ENCODE assay signal across 8 cellular contexts in genomic region chr19:38394488-38394887, GRCh38. TPM values are rescaled to one million over a fixed set of nuclear protein-coding genes. Genes with fewer than 3 reads are reported as not detected.
DNase-seq lines count a peak whose midpoint lies in the region; ATAC-seq and TF ChIP-seq lines count a peak whose summit lies in the region.
"Had no signal": no experiment of that assay in that cellular context is flagged by ENCODE, and none has a peak within 500 bp of the region (broad histone marks: within the 10 kb centered on the region; RNA-seq: fewer than 3 reads in every experiment).

No MANE protein-coding gene starts in this region.

- DNase-seq in T-helper 2 cell, result peak in 4 of 5 experiments; percentile 24 to 92 (median 56)
- DNase-seq in activated naive CD4-positive, alpha-beta T cell treated with anti-CD3 and anti-CD28 coated beads for 36 hours, result peak; percentile 82
- no peak for DNase-seq in left lung
- DNase-seq in stimulated activated naive CD8-positive, alpha-beta T cell treated with anti-CD3 and anti-CD28 coated beads, Interleukin-15, Interleukin-2, amounts not matched to agents 100 U/mL and 50 U/mL, for 24 hours, result peak; percentile 83
- DNase-seq in A172 (ENCODE audit: low spot score), result no peak

- H3K4me3 Mint-ChIP-seq in activated naive CD4-positive, alpha-beta T cell treated with anti-CD3 and anti-CD28 coated beads for 36 hours, result peak overlapping the region; percentile 62

- H3K36me3 Mint-ChIP-seq in activated naive CD4-positive, alpha-beta T cell treated with anti-CD3 and anti-CD28 coated beads for 36 hours (ENCODE audit: low read depth), result no peaks in the 10 kb centered on the region

- H3K36me3 ChIP-seq in left lung, result no peaks in the 10 kb centered on the region

- H3K27me3 ChIP-seq in left lung, result peaks cover 45 to 97% of the 10 kb centered on the region in 2 donors

- no peak for TF ChIP-seq CTCF in left lung (IDR thresholded peaks at IDR 0.05)

- H3K27ac Mint-ChIP-seq in activated naive CD4-positive, alpha-beta T cell treated with anti-CD3 and anti-CD28 coated beads for 36 hours, result no peak overlapping the region

- H3K9me3 ChIP-seq in left lung, result no peaks in the 10 kb centered on the region

- peaks cover 7% of the 10 kb centered on the region for H3K27me3 Mint-ChIP-seq in activated naive CD4-positive, alpha-beta T cell treated with anti-CD3 and anti-CD28 coated beads for 36 hours (ENCODE audit: low read depth)

- peaks cover 11% of the 10 kb centered on the region for H3K4me1 Mint-ChIP-seq in activated naive CD4-positive, alpha-beta T cell treated with anti-CD3 and anti-CD28 coated beads for 36 hours (ENCODE audit: low read depth)

- intact Hi-C loops in activated naive CD4-positive, alpha-beta T cell treated with anti-CD3 and anti-CD28 coated beads for 36 hours (cut with micrococcal nuclease), result loop anchor here (10.0 kb wide), 1 partner anchor 170 kb away; the partner anchor contains the start of gene DPF1
- intact Hi-C loops in left lung (cut with DNase I), result no loop called here

- peak; percentile 21 for ATAC-seq in left lung
- peak; percentile 73 for ATAC-seq in stimulated activated naive CD8-positive, alpha-beta T cell treated with anti-CD3 and anti-CD28 coated beads, Interleukin-15, Interleukin-2, amounts not matched to agents 100 U/mL and 50 U/mL, for 24 hours
- no peak for ATAC-seq in GM21619 (IDR thresholded peaks at IDR 0.05; ENCODE audit: unreplicated experiment)
- ATAC-seq in HG03432 (IDR thresholded peaks at IDR 0.05; ENCODE audit: unreplicated experiment), result no peak

- CTCF ChIA-PET in activated naive CD4-positive, alpha-beta T cell treated with anti-CD3 and anti-CD28 coated beads for 36 hours (lab: Charles Lee), result interaction anchor here (0.6 to 1.9 kb wide), 3 partner anchors 9 to 1075 kb away, joined by 3 to 6 read pairs (median 3); partner anchors contain the start of gene FAM98C

- peaks cover 0 to 10% of the 10 kb centered on the region in 2 donors for H3K4me1 ChIP-seq in left lung

- no peaks in the 10 kb centered on the region for H3K9me3 Mint-ChIP-seq in activated naive CD4-positive, alpha-beta T cell treated with anti-CD3 and anti-CD28 coated beads for 36 hours

- no peak overlapping the region for H3K4me3 ChIP-seq in left lung

- H3K27ac ChIP-seq in left lung, result no peak overlapping the region

RNA-seq across cellular contexts. Expression of gene SPRED3, which starts 6.0 kb away (rescaled TPM):
- 1 to 10 TPM; 1.6 to 1.7 TPM for total RNA-seq in activated naive CD4-positive, alpha-beta T cell treated with anti-CD3 and anti-CD28 coated beads for 36 hours
- 1 to 10 TPM in 1 of 2 donors, under 1 TPM in 1; 0.93 to 1.9 TPM for total RNA-seq in left lung
- 2.4 and 2.8 TPM in 2 replicates for total RNA-seq in A172 (2014; rRNA removed; shearing (Covaris generic))

RNA-seq across cellular contexts. Expression of gene GGN, which starts 6.7 kb away (rescaled TPM):
- under 1 TPM; 0.26 to 0.40 TPM for total RNA-seq in activated naive CD4-positive, alpha-beta T cell treated with anti-CD3 and anti-CD28 coated beads for 36 hours
- total RNA-seq in left lung, result under 1 TPM; 0.34 to 0.52 TPM
- 0.19 and 2.3 TPM in 2 replicates for total RNA-seq in A172 (2014; rRNA removed; shearing (Covaris generic))

RNA-seq across cellular contexts. Expression of gene FAM98C, which starts 8.4 kb away (rescaled TPM):
- total RNA-seq in activated naive CD4-positive, alpha-beta T cell treated with anti-CD3 and anti-CD28 coated beads for 36 hours, result 10 to 100 TPM; 21.5 to 27.0 TPM
- total RNA-seq in left lung, result 10 to 100 TPM; 13.8 to 17.3 TPM
- 10.6 and 16.6 TPM in 2 replicates for total RNA-seq in A172 (2014; rRNA removed; shearing (Covaris generic))

RNA-seq across cellular contexts. Expression of gene PSMD8, which starts 20.1 kb away (rescaled TPM):
- total RNA-seq in activated naive CD4-positive, alpha-beta T cell treated with anti-CD3 and anti-CD28 coated beads for 36 hours, result 100 to 1,000 TPM; 194 to 204 TPM
- total RNA-seq in left lung, result 100 to 1,000 TPM; 140 to 173 TPM
- 447 and 579 TPM in 2 replicates for total RNA-seq in A172 (2014; rRNA removed; shearing (Covaris generic))

RNA-seq across cellular contexts. Expression of gene RASGRP4, which starts 31.5 kb away (rescaled TPM):
- total RNA-seq in activated naive CD4-positive, alpha-beta T cell treated with anti-CD3 and anti-CD28 coated beads for 36 hours, result under 1 TPM; 0.30 to 0.41 TPM
- total RNA-seq in left lung, result 10 to 100 TPM in 1 of 2 donors, 1 to 10 TPM in 1; 5.3 to 23.8 TPM
- not detected in 2 replicates for total RNA-seq in A172 (2014; rRNA removed; shearing (Covaris generic))
- total RNA-seq: kidney epithelial cell had no signal

Comparison
In these comparisons a context has a peak if more than half of its experiments do, and no peak if none do; other contexts are left out.
1. DNase-seq: peak in T-helper 2 cell (4 of 5), activated naive CD4-positive, alpha-beta T cell treated with anti-CD3 and anti-CD28 coated beads for 36 hours (single experiment) and stimulated activated naive CD8-positive, alpha-beta T cell treated with anti-CD3 and anti-CD28 coated beads, Interleukin-15, Interleukin-2, amounts not matched to agents 100 U/mL and 50 U/mL, for 24 hours (single experiment); none in left lung (0 of 2) and A172 (single experiment).
2. ATAC-seq: peak in left lung (single experiment) and stimulated activated naive CD8-positive, alpha-beta T cell treated with anti-CD3 and anti-CD28 coated beads, Interleukin-15, Interleukin-2, amounts not matched to agents 100 U/mL and 50 U/mL, for 24 hours (single experiment); none in GM21619 (single experiment) and HG03432 (single experiment).